In the genomic region with DNA sequence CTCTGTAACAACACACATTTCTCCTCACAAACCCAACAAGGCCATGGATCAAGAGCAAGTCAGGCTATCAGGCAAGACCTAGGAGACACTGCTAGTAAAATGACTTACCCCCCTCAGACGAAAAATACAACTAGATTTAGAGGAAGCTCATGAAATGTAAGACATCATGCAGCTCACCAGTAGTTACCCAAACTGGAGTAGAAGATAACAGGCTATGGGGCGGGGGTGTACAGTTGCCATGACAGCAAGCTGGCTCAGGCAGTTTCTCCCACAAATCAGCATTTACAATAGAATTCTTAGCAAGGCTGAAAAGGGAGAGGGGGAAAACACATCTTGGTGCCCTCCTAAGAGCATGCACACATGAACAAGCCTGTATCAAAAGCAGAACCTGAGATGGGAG, we compare ENCODE assay signal across 11 cellular contexts. TPM values are rescaled to one million over a fixed set of nuclear protein-coding genes. Genes with fewer than 3 reads are reported as not detected.
DNase-seq lines count a peak whose midpoint lies in the region; ATAC-seq and TF ChIP-seq lines count a peak whose summit lies in the region.
"Had no signal": no experiment of that assay in that cellular context is flagged by ENCODE, and none has a peak within 500 bp of the region (broad histone marks: within the 10 kb centered on the region; RNA-seq: fewer than 3 reads in every experiment).

No MANE protein-coding gene starts in this region.

- H3K27ac ChIP-seq in PC-3 (ENCODE audit: low read length) (no peak overlapping the region), colonic mucosa (peak overlapping the region; percentile 99)

- H3K4me3 Mint-ChIP-seq in Calu3 (ENCODE audit: low read depth, unreplicated experiment): peak overlapping the region; percentile 27

- H3K27me3 ChIP-seq in PC-3 (ENCODE audit: low read length) (no peaks in the 10 kb centered on the region), colonic mucosa (no peaks in the 10 kb centered on the region)
- H3K27me3 ChIP-seq: right atrium auricular region, thyroid gland had no signal

- peaks cover 80% of the 10 kb centered on the region for H3K36me3 Mint-ChIP-seq in Calu3 (ENCODE audit: insufficient read depth, unreplicated experiment)

- TF ChIP-seq CTCF in Calu3 (IDR thresholded peaks at IDR 0.05; ENCODE audit: unreplicated experiment) (no peak), PC-3 (conservative IDR thresholded peaks at IDR 0.05; ENCODE audit: low read depth, low read length) (no peak), colonic mucosa (IDR thresholded peaks at IDR 0.05) (no peak), foreskin fibroblast (IDR thresholded peaks at IDR 0.05; ENCODE audit: low read depth, low read length) (no peak)

- DNase-seq in Calu3 (no peak), PC-3 (no peak), colonic mucosa (no peak), occipital lobe (lab: John Stamatoyannopoulos, UW) (peak; percentile 10), iPS-NIHi7 (ENCODE audit: extremely low spot score) (no peak), foreskin fibroblast (no peak), AG20443 (ENCODE audit: low spot score) (no peak)
- DNase-seq: Right ventricle myocardium superior, thyroid gland had no signal

- ATAC-seq in PC-3: no peak
- ATAC-seq in esophagus mucosa: no peak

- CTCF ChIA-PET in Calu3 (lab: Charles Lee): interaction anchor here (0.8 kb wide), 1 partner anchor 20 kb away, joined by 3 read pairs; no protein-coding TSS in a partner anchor
- CTCF ChIA-PET in PC-3 (lab: Charles Lee): no interaction called here

- no peaks in the 10 kb centered on the region for H3K27me3 Mint-ChIP-seq in Calu3 (ENCODE audit: unreplicated experiment)

- peaks cover 75% of the 10 kb centered on the region for H4K20me1 ChIP-seq in PC-3 (ENCODE audit: low read length)

- no peaks in the 10 kb centered on the region for H3K9me3 Mint-ChIP-seq in Calu3 (ENCODE audit: low read depth, unreplicated experiment)

- H3K9ac ChIP-seq in PC-3 (ENCODE audit: low read length) (no peak overlapping the region), colonic mucosa (ENCODE audit: low read depth in 2 of 2, low read length in 2 of 2) (peak overlapping the region in 1 of 2 donors; percentile 79)

- H3K79me2 ChIP-seq in PC-3 (ENCODE audit: low read length): peaks cover 89% of the 10 kb centered on the region

- peaks cover 53% of the 10 kb centered on the region for H3K4me1 Mint-ChIP-seq in Calu3 (ENCODE audit: low read depth, unreplicated experiment)

- peaks cover 37% of the 10 kb centered on the region for H3K4me1 ChIP-seq in PC-3 (ENCODE audit: insufficient read depth, low read length)
- H3K4me1 ChIP-seq in colonic mucosa: peaks cover 34% of the 10 kb centered on the region

- H3K36me3 ChIP-seq in PC-3 (ENCODE audit: low read depth, low read length) (peaks cover 52% of the 10 kb centered on the region), colonic mucosa (peaks cover 2% of the 10 kb centered on the region)

- peak overlapping the region; percentile 68; the same call in 1 of the 2 replicates for H3K4me2 ChIP-seq in PC-3 (ENCODE audit: low read length)

- H3K4me3 ChIP-seq in PC-3 (ENCODE audit: low read length): no peak overlapping the region
- H3K4me3 ChIP-seq in colonic mucosa: no peak overlapping the region
- H3K4me3 ChIP-seq in foreskin fibroblast (ENCODE audit: low read depth in 1 of 2, low read length in 2 of 2): no peak overlapping the region
- H3K4me3 ChIP-seq: right atrium auricular region, thyroid gland had no signal

- no TSS peak for BruUV-seq in Calu3 (replicated peaks; lab: Mats Ljungman, UMichigan)
- no TSS peak for BruUV-seq in PC-3 (replicated peaks; lab: Mats Ljungman, UMichigan)

- H3K9me3 ChIP-seq in PC-3 (ENCODE audit: low read length) (no peaks in the 10 kb centered on the region), colonic mucosa (no peaks in the 10 kb centered on the region)
- H3K9me3 ChIP-seq: right atrium auricular region, thyroid gland had no signal

- intact Hi-C loops in Calu3 (cut with micrococcal nuclease; ENCODE audit: unreplicated experiment): no loop called here
- intact Hi-C loops in PC-3 (cut with micrococcal nuclease): no loop called here
- intact Hi-C loops in colonic mucosa (cut with DNase I): no loop called here

- no peaks in the 10 kb centered on the region for H3K9me2 ChIP-seq in PC-3 (replicated peaks; ENCODE audit: low read length)

- peak overlapping the region; percentile 51 for H3K27ac Mint-ChIP-seq in Calu3 (ENCODE audit: unreplicated experiment)

- POLR2A ChIA-PET in PC-3 (lab: Charles Lee; ENCODE audit: unreplicated experiment): interaction anchor here (0.6 kb wide), 1 partner anchor 759 kb away, joined by 4 read pairs; a partner anchor contains a TSS

- no peak overlapping the region for H2AFZ ChIP-seq in PC-3 (ENCODE audit: low read length)

- H3F3A ChIP-seq in PC-3 (ENCODE audit: low read length, unreplicated experiment): no peaks in the 10 kb centered on the region

RNA-seq across cellular contexts. Expression of a gene that starts 13.9 kb away (rescaled TPM):
- total RNA-seq in Calu3 (2022) (564 and 582 TPM in 2 replicates), PC-3 (2014; rRNA removed) (428 and 524 TPM in 2 replicates), colonic mucosa (100 to 1,000 TPM; 502 to 757 TPM), occipital lobe (208 TPM), esophagus mucosa (213 TPM)

RNA-seq across cellular contexts. Expression of a gene that starts 23.1 kb away (rescaled TPM):
- total RNA-seq in Calu3 (2022) (0.12 TPM in 1 of 2 replicates, not detected in the other), PC-3 (2014; rRNA removed) (0.04 TPM in 1 of 2 replicates, not detected in the other), colonic mucosa (under 1 TPM; 0.10 to 0.11 TPM), occipital lobe (under 0.01 TPM), esophagus mucosa (0.04 TPM)

RNA-seq across cellular contexts. Expression of a gene that starts 28.1 kb away (rescaled TPM):
- total RNA-seq in Calu3 (2022): not detected in 2 replicates
- not detected in 2 replicates for total RNA-seq in PC-3 (2014; rRNA removed)
- total RNA-seq in colonic mucosa: not detected
- total RNA-seq in occipital lobe: not detected
- total RNA-seq in esophagus mucosa: not detected
- total RNA-seq: right atrium auricular region, Right ventricle myocardium superior, thyroid gland had no signal

RNA-seq across cellular contexts. Expression of a gene that starts 42.7 kb away (rescaled TPM):
- total RNA-seq in Calu3 (2022): 245 and 250 TPM in 2 replicates
- 128 and 193 TPM in 2 replicates for total RNA-seq in PC-3 (2014; rRNA removed)
- total RNA-seq in colonic mucosa: 100 to 1,000 TPM in 1 of 2 donors, 10 to 100 TPM in 1; 84.8 to 102 TPM
- total RNA-seq in occipital lobe: 43.5 TPM
- 80.9 TPM for total RNA-seq in esophagus mucosa
